ENCODE assay signal across 15 cellular contexts in the genomic region with DNA sequence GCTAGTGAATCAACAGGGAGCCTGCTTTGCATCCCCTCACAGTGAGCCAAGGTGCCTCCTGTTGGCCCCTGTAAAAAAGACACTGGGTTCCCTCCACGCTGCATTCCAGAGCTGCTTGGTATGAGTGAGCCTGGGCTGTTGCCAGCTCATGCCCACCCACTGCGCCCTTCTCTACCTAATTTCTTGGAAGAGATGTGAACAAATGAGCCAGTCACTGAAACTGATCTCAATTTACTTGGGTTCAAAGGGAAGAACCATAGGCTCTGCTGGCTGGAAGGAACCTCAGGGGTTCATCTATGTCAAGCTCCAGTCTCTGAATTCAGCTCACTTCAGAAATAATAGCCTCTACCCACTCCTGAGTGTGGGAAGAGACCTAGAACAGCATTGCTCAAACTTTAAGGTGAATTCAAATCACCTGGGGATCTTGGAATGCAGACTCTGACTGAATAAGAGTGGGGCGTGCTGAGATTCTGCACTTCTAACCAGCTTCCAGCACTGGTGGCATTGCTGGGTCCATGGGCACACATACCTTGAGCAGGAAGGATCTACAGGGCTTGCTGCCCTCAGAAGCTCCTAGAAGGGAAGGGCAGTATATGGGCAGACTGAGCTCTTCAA. TPM values are rescaled to one million over a fixed set of nuclear protein-coding genes. Genes with fewer than 3 reads are reported as not detected.
DNase-seq lines count a peak whose midpoint lies in the region; TF ChIP-seq lines count a peak whose summit lies in the region.
"Had no signal": no experiment of that assay in that cellular context is flagged by ENCODE, and none has a peak within 500 bp of the region (broad histone marks: within the 10 kb centered on the region; RNA-seq: fewer than 3 reads in every experiment).

No MANE protein-coding gene starts in this region.

- H3K9me3 ChIP-seq in H9 (ENCODE audit: control insufficient read depth, low read depth, low read length) (no peaks in the 10 kb centered on the region), GM23248 (ENCODE audit: low read depth) (no peaks in the 10 kb centered on the region), tibial nerve (no peaks in the 10 kb centered on the region), SJCRH30 (replicated peaks) (no peaks in the 10 kb centered on the region)
- H3K9me3 ChIP-seq: A549 had no signal

- TF ChIP-seq POLR2A in tibial nerve (IDR thresholded peaks at IDR 0.05): no peak

- no peak overlapping the region for H3K18ac ChIP-seq in H9 (ENCODE audit: insufficient read length, low read depth, low read length)

- no peak overlapping the region for H2BK12ac ChIP-seq in H9 (ENCODE audit: insufficient read length, low read depth, low read length)

- H3K27ac ChIP-seq in H9 (ENCODE audit: insufficient read length, low read depth, low read length): no peak overlapping the region
- peak overlapping the region; percentile 80 for H3K27ac ChIP-seq in caudate nucleus (ENCODE audit: low read depth, low read length)
- H3K27ac ChIP-seq in GM23248: no peak overlapping the region
- H3K27ac ChIP-seq in tibial nerve: no peak overlapping the region
- H3K27ac ChIP-seq in SJCRH30: no peak overlapping the region
- H3K27ac ChIP-seq: A549 had no signal

- no peaks in the 10 kb centered on the region for H3F3A ChIP-seq in GM23248 (ENCODE audit: insufficient read depth)

- no peaks in the 10 kb centered on the region for H3K79me1 ChIP-seq in H9 (ENCODE audit: insufficient read depth, low read depth, low read length, poor library complexity, severe bottlenecking)

- no peak overlapping the region for H3K4ac ChIP-seq in H9 (ENCODE audit: low read depth, low read length)

- peak overlapping the region; percentile 25 to 81 (median 56); a peak in 2 of 7 replicates for H3K27ac Mint-ChIP-seq in H9
- H3K27ac Mint-ChIP-seq: CD14-positive monocyte; CD8-positive, alpha-beta T cell had no signal

- no peak overlapping the region for H3K4me3 Mint-ChIP-seq in H9
- H3K4me3 Mint-ChIP-seq: CD14-positive monocyte; CD8-positive, alpha-beta T cell had no signal

- no peak overlapping the region for H4K8ac ChIP-seq in H9 (replicated peaks; ENCODE audit: insufficient read length, low read depth, low read length)

- H3K36me3 Mint-ChIP-seq in H9 (ENCODE audit: insufficient read depth in 1 of 3, low read depth in 3 of 3): no peaks in the 10 kb centered on the region
- H3K36me3 Mint-ChIP-seq: CD14-positive monocyte; CD8-positive, alpha-beta T cell had no signal

- no peak overlapping the region for H2BK120ac ChIP-seq in H9 (ENCODE audit: low read depth, low read length, poor library complexity, severe bottlenecking)

- no peak overlapping the region for H2BK5ac ChIP-seq in H9 (ENCODE audit: insufficient read length, low read length)

- in situ Hi-C loops in GM23248 (cut with MboI): no loop called here

- no peaks in the 10 kb centered on the region for H3K36me3 ChIP-seq in GM23248 (ENCODE audit: low read depth)
- H3K36me3 ChIP-seq in tibial nerve: no peaks in the 10 kb centered on the region
- H3K36me3 ChIP-seq in SJCRH30: no peaks in the 10 kb centered on the region

- no peak overlapping the region for H3T11ph ChIP-seq in H9 (ENCODE audit: low read length)

- H3K27me3 ChIP-seq in H9 (ENCODE audit: insufficient read depth, low read length) (no peaks in the 10 kb centered on the region), GM23248 (replicated peaks; ENCODE audit: insufficient read depth) (no peaks in the 10 kb centered on the region; the same call in none of the 2 replicates), tibial nerve (peaks cover 0 to 4% of the 10 kb centered on the region in 2 donors), SJCRH30 (no peaks in the 10 kb centered on the region)

- H3K23ac ChIP-seq in H9 (ENCODE audit: insufficient read length, low read depth, low read length): no peak overlapping the region

- H3K9me2 ChIP-seq in GM23248 (ENCODE audit: insufficient read depth): no peaks in the 10 kb centered on the region

- no peak for DNase-seq in H9
- DNase-seq in caudate nucleus (lab: John Stamatoyannopoulos, UW): peak in 24 of 61 donors; percentile 19 to 82 (median 40)
- peak; percentile 35 for DNase-seq in iPS-NIHi11 (ENCODE audit: low spot score)
- DNase-seq in GM23248: no peak
- DNase-seq in tibial nerve (ENCODE audit: low spot score in 2 of 2): no peak
- no peak for DNase-seq in activated CD4-positive, CD25-positive, alpha-beta regulatory T cell treated with anti-CD3 and anti-CD28 coated beads, Interleukin-2, amount 50 U/mL, for 72 hours
- no peak for DNase-seq in SJCRH30
- DNase-seq: CD8-positive, alpha-beta T cell; COR-L47; DMS153; DMS79 treated with DMSO at 0.1 percent for 48 hours; GDM1 had no signal

- no peaks in the 10 kb centered on the region for H3K4me1 ChIP-seq in H9 (ENCODE audit: insufficient read depth, low read length)
- no peaks in the 10 kb centered on the region for H3K4me1 ChIP-seq in GM23248 (ENCODE audit: insufficient read depth)
- no peaks in the 10 kb centered on the region for H3K4me1 ChIP-seq in tibial nerve
- no peaks in the 10 kb centered on the region for H3K4me1 ChIP-seq in SJCRH30
- H3K4me1 ChIP-seq: A549 had no signal

- no peak overlapping the region for H3K56ac ChIP-seq in H9 (ENCODE audit: insufficient read length, low read depth, low read length)

- H2AFZ ChIP-seq in H9 (ENCODE audit: low read length): no peak overlapping the region
- no peak overlapping the region for H2AFZ ChIP-seq in GM23248

- H3K4me2 ChIP-seq in H9 (ENCODE audit: insufficient read depth, insufficient read length, low read length) (no peak overlapping the region), GM23248 (ENCODE audit: unreplicated experiment) (no peak overlapping the region)
- H3K4me2 ChIP-seq: A549 had no signal

- TF ChIP-seq CTCF in H9 (conservative IDR thresholded peaks at IDR 0.05) (peak; percentile 16; the same call in 1 of the 3 replicates), tibial nerve (IDR thresholded peaks at IDR 0.05) (no peak)

- H2AK5ac ChIP-seq in H9 (ENCODE audit: insufficient read length, low read length): no peak overlapping the region

- no peak overlapping the region for H4K91ac ChIP-seq in H9 (ENCODE audit: insufficient read length, low read depth, low read length)

- H3K79me2 ChIP-seq in H9 (ENCODE audit: insufficient read depth, low read length) (no peaks in the 10 kb centered on the region), GM23248 (ENCODE audit: insufficient read depth) (no peaks in the 10 kb centered on the region)

- H2BK15ac ChIP-seq in H9 (ENCODE audit: low read depth, low read length): no peak overlapping the region

- H3K9ac ChIP-seq in H9 (ENCODE audit: extremely low read depth, insufficient read length, low read length): no peak overlapping the region
- H3K9ac ChIP-seq in GM23248: no peak overlapping the region

- H3K14ac ChIP-seq in H9 (ENCODE audit: insufficient read depth, low read length): no peak overlapping the region

- no peak overlapping the region for H3K4me3 ChIP-seq in GM23248
- H3K4me3 ChIP-seq in tibial nerve: no peak overlapping the region
- H3K4me3 ChIP-seq in SJCRH30: no peak overlapping the region
- H3K4me3 ChIP-seq: A549 had no signal

- H3K4me1 Mint-ChIP-seq in H9: peaks cover 15 to 29% of the 10 kb centered on the region in 2 experiments

- H3K9me3 Mint-ChIP-seq in H9: peaks cover 0 to 3% of the 10 kb centered on the region in 2 experiments; a peak in 1 of 5 replicates
- H3K9me3 Mint-ChIP-seq: CD8-positive, alpha-beta T cell had no signal

- peaks cover 4% of the 10 kb centered on the region for H3K27me3 Mint-ChIP-seq in H9 (ENCODE audit: low read depth)

- TF ChIP-seq EP300 in tibial nerve (IDR thresholded peaks at IDR 0.05): no peak

- no peak overlapping the region for H2BK20ac ChIP-seq in H9 (ENCODE audit: low read depth, low read length, poor library complexity, severe bottlenecking)

- H4K20me1 ChIP-seq in H9 (ENCODE audit: control insufficient read depth, insufficient read depth, insufficient read length) (no peaks in the 10 kb centered on the region), GM23248 (ENCODE audit: insufficient read depth) (no peaks in the 10 kb centered on the region)

- WGBS in H9 (ENCODE audit: extremely low coverage, insufficient read length, low lambda C conversion rate): no CpG with 5 or more reads among the region's 3 CpGs
- 46 to 50% methylated on average over 3 of the region's 3 CpGs for WGBS in GM23248 (ENCODE audit: low coverage in 1 of 2, low lambda C conversion rate in 2 of 2, missing lambda C conversion rate in 2 of 2), 2 experiments
- 68 to 73% methylated on average over 3 of the region's 3 CpGs for WGBS in tibial nerve, 2 donors

- no peak overlapping the region for H4K5ac ChIP-seq in H9 (ENCODE audit: insufficient read length, low read depth, low read length)

- no peaks in the 10 kb centered on the region for H3K23me2 ChIP-seq in H9 (ENCODE audit: insufficient read length, low read depth, low read length, poor library complexity, severe bottlenecking)

RNA-seq across cellular contexts. Expression of a gene that starts 5.4 kb away (rescaled TPM):
- total RNA-seq in H9 (2021) (not detected in 2 replicates), tibial nerve (not detected)
- total RNA-seq in GM23248 (2014; rRNA removed; shearing (Covaris generic)): not detected in 2 replicates
- polyA plus RNA-seq in GM23248 (2016; fragmentation: Nextera tagmentation; extraction: Ambion mirVana): not detected in 2 replicates
- not detected in 2 replicates for total RNA-seq in SJCRH30 (2014; rRNA removed; shearing (Covaris generic))
- total RNA-seq: CD8-positive, alpha-beta T cell had no signal
- polyA plus RNA-seq: A549, BJ, CD14-positive monocyte had no signal

RNA-seq across cellular contexts. Expression of a gene that starts 15.2 kb away (rescaled TPM):
- total RNA-seq in H9 (2021): not detected in 2 replicates
- total RNA-seq in GM23248 (2014; rRNA removed; shearing (Covaris generic)): not detected in 2 replicates
- polyA plus RNA-seq in GM23248 (2016; fragmentation: Nextera tagmentation; extraction: Ambion mirVana): not detected in 2 replicates
- total RNA-seq in tibial nerve: not detected
- not detected in 2 replicates for total RNA-seq in SJCRH30 (2014; rRNA removed; shearing (Covaris generic))
- polyA plus RNA-seq: A549, BJ had no signal
